ENCODE assay signal across 24 cellular contexts in genomic region chr4:45530498-45530897, GRCh38.
"Had no signal": no experiment of that assay in that cellular context is flagged by ENCODE, and none has a peak within 500 bp of the region (broad histone marks: within the 10 kb centered on the region; RNA-seq: fewer than 3 reads in every experiment).

No MANE protein-coding gene starts in this region.

- H3K4me3 Mint-ChIP-seq: dendritic cell treated with granulocyte-macrophage colony-stimulating factor and Interleukin-4, amounts not matched to agents 40 ng/mL and 50 ng/mL, for 4 days; effector memory CD8-positive, alpha-beta T cell; endodermal cell had no signal

- H3K4me1 ChIP-seq: colonic mucosa, esophagus muscularis mucosa, esophagus squamous epithelium, foreskin keratinocyte, gastrocnemius medialis, gastroesophageal sphincter, heart left ventricle had no signal

- H3K27me3 Mint-ChIP-seq: dendritic cell treated with granulocyte-macrophage colony-stimulating factor and Interleukin-4, amounts not matched to agents 40 ng/mL and 50 ng/mL, for 4 days; effector memory CD8-positive, alpha-beta T cell had no signal

- H3K27me3 ChIP-seq: colonic mucosa, dorsolateral prefrontal cortex, esophagus muscularis mucosa, esophagus squamous epithelium, foreskin keratinocyte, gastrocnemius medialis, gastroesophageal sphincter, heart left ventricle had no signal

- DNase-seq: colonic mucosa; cortex of kidney; dermis blood vessel endothelial cell; dorsolateral prefrontal cortex; effector CD4-positive, alpha-beta T cell; effector CD8-positive, alpha-beta T cell; effector memory CD4-positive, alpha-beta T cell; effector memory CD8-positive, alpha-beta T cell; endodermal cell; erythroblast; esophagus squamous epithelium; foreskin fibroblast; foreskin keratinocyte; foreskin melanocyte; gastrocnemius medialis; glutamatergic neuron; head of caudate nucleus had no signal

- H3K9me3 ChIP-seq: colonic mucosa, gastrocnemius medialis had no signal

- H3K4me3 ChIP-seq: colonic mucosa, coronary artery, dorsolateral prefrontal cortex, esophagus muscularis mucosa, esophagus squamous epithelium, gastrocnemius medialis, gastroesophageal sphincter, heart left ventricle had no signal

- H3K4me1 Mint-ChIP-seq: endodermal cell had no signal

- H3K36me3 ChIP-seq: colonic mucosa, esophagus muscularis mucosa, esophagus squamous epithelium, gastrocnemius medialis, gastroesophageal sphincter, heart left ventricle had no signal

- ATAC-seq: effector memory CD8-positive, alpha-beta T cell; esophagus mucosa; foreskin keratinocyte; gastrocnemius medialis; gastroesophageal sphincter; heart left ventricle had no signal

- H3K27ac Mint-ChIP-seq: dendritic cell treated with granulocyte-macrophage colony-stimulating factor and Interleukin-4, amounts not matched to agents 40 ng/mL and 50 ng/mL, for 4 days; effector memory CD8-positive, alpha-beta T cell; endodermal cell had no signal

- H3K27ac ChIP-seq: colonic mucosa, coronary artery, dorsolateral prefrontal cortex, epithelial cell of prostate, esophagus muscularis mucosa, esophagus squamous epithelium, foreskin keratinocyte, gastrocnemius medialis, gastroesophageal sphincter, heart left ventricle had no signal
